In genomic region chr7:141301544-141301943, GRCh38 we compare ENCODE assay signal across 1 cellular context.
TF ChIP-seq lines count a peak whose summit lies in the region.

No MANE protein-coding gene starts in this region.

TF ChIP-seq in HepG2, 621 proteins besides CTCF, POLR2A, EP300 and RAD21 (continued from another document):
- TF ChIP-seq, protein P1, sequence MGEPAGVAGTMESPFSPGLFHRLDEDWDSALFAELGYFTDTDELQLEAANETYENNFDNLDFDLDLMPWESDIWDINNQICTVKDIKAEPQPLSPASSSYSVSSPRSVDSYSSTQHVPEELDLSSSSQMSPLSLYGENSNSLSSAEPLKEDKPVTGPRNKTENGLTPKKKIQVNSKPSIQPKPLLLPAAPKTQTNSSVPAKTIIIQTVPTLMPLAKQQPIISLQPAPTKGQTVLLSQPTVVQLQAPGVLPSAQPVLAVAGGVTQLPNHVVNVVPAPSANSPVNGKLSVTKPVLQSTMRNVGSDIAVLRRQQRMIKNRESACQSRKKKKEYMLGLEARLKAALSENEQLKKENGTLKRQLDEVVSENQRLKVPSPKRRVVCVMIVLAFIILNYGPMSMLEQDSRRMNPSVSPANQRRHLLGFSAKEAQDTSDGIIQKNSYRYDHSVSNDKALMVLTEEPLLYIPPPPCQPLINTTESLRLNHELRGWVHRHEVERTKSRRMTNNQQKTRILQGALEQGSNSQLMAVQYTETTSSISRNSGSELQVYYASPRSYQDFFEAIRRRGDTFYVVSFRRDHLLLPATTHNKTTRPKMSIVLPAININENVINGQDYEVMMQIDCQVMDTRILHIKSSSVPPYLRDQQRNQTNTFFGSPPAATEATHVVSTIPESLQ (CRISPR knock-in tag; conservative IDR thresholded peaks at IDR 0.05), result no peak
- TF ChIP-seq ZNF768 (CRISPR knock-in tag; IDR thresholded peaks at IDR 0.05), result no peak
- no peak for TF ChIP-seq NONO (IDR thresholded peaks at IDR 0.05)
- TF ChIP-seq NONO (CRISPR knock-in tag; conservative IDR thresholded peaks at IDR 0.05), result no peak
- TF ChIP-seq ATAD3A (CRISPR knock-in tag; IDR thresholded peaks at IDR 0.05), result no peak
- TF ChIP-seq ZFYVE20 (CRISPR knock-in tag; IDR thresholded peaks at IDR 0.05; ENCODE audit: borderline replicate concordance, low read depth), result no peak
- TF ChIP-seq RFX3 (CRISPR knock-in tag; IDR thresholded peaks at IDR 0.05), result no peak
- TF ChIP-seq MAFG (CRISPR knock-in tag; IDR thresholded peaks at IDR 0.05), result no peak
- TF ChIP-seq ZNF33A (CRISPR knock-in tag; IDR thresholded peaks at IDR 0.05; ENCODE audit: borderline replicate concordance), result no peak
- no peak for TF ChIP-seq PHF5A (CRISPR knock-in tag; IDR thresholded peaks at IDR 0.05; ENCODE audit: low read depth, unreplicated experiment)
